ENCODE assay signal across 8 cellular contexts in genomic region chr19:43519436-43520088, GRCh38. TPM values are rescaled to one million over a fixed set of nuclear protein-coding genes. Genes with fewer than 3 reads are reported as not detected.
DNase-seq lines count a peak whose midpoint lies in the region; ATAC-seq, FAIRE-seq and TF ChIP-seq lines count a peak whose summit lies in the region.

No MANE protein-coding gene starts in this region.

- intact Hi-C loops in breast epithelium (cut with DNase I; ENCODE audit: low total_unique reads), result loop anchor here (5.0 kb wide), 1 partner anchor 62 kb away; no protein-coding TSS in a partner anchor

- ATAC-seq in A549, result peak; percentile 87 to 88
- ATAC-seq in HG02678 (IDR thresholded peaks at IDR 0.05; ENCODE audit: unreplicated experiment), result no peak

- no peak for TF ChIP-seq EP300 in A549 (IDR thresholded peaks at IDR 0.05)

- CTCF ChIA-PET in A549 (lab: Yijun Ruan, JAX), result interaction anchor here (0.5 to 12.2 kb wide), 52 partner anchors 12 to 1739 kb away, joined by 3 to 462 read pairs (median 4); partner anchors contain the start of genes LYPD3, PHLDB3 and ZNF575

- DNase-seq in A549 (ENCODE audit: low read depth in 1 of 2, low spot score in 1 of 2) (peak; percentile 81 to 92), GM19240 (ENCODE audit: insufficient read length, low spot score) (peak; percentile 54), NCI-H2196 (lab: John Stamatoyannopoulos, UW; ENCODE audit: unreplicated experiment) (peak; percentile 85), breast epithelium (ENCODE audit: low spot score in 2 of 2) (peak in 1 of 2 donors; percentile 58), islet precursor cell (peak; percentile 94)
- peak; percentile 57 to 71 for DNase-seq in stimulated activated CD4-positive, alpha-beta T cell treated with anti-CD3 and anti-CD28 coated beads, Interleukin-1b, Interleukin-23, amount 100 ng/mL, for 1 hour (ENCODE audit: low read depth in 2 of 2)

- H3K9me3 ChIP-seq in A549 (no peaks in the 10 kb centered on the region), breast epithelium (no peaks in the 10 kb centered on the region)

- peak; percentile 97 to 98 for TF ChIP-seq RAD21 in A549 (conservative IDR thresholded peaks at IDR 0.05 in 1 of 2, IDR thresholded peaks at IDR 0.05 in 1 of 2)

- H3K4me3 ChIP-seq in A549 (no peak overlapping the region), WI38 (ENCODE audit: low read depth, low read length) (no peak overlapping the region), breast epithelium (no peak overlapping the region)

- POLR2A ChIA-PET in A549 (lab: Yijun Ruan, JAX), result interaction anchor here (0.6 to 1.2 kb wide), 5 partner anchors 14 to 1472 kb away, joined by 4 to 15 read pairs (median 8); partner anchors contain the start of genes PHLDB3 and ZNF575

- WGBS in A549 (ENCODE audit: missing lambda C conversion rate), result 45% methylated on average over 10 of the region's 10 CpGs

- no peak for TF ChIP-seq POLR2A in A549 (IDR thresholded peaks at IDR 0.05; ENCODE audit: low read length)
- TF ChIP-seq POLR2A in breast epithelium (IDR thresholded peaks at IDR 0.05), result no peak

- H3K4me2 ChIP-seq in A549, result no peak overlapping the region

- H3K4me1 ChIP-seq in A549, result peaks cover 16% of the 10 kb centered on the region; the same call in 2 of the 3 replicates
- peaks cover 2 to 3% of the 10 kb centered on the region in 2 donors for H3K4me1 ChIP-seq in breast epithelium

- H3K27ac ChIP-seq in A549 (no peak overlapping the region), breast epithelium (no peak overlapping the region)

- H3K36me3 ChIP-seq in breast epithelium, result no peaks in the 10 kb centered on the region

- no peaks in the 10 kb centered on the region for H3K27me3 ChIP-seq in breast epithelium

- peak; percentile 99 for TF ChIP-seq CTCF in A549 (IDR thresholded peaks at IDR 0.05)
- TF ChIP-seq CTCF in WI38 (IDR thresholded peaks at IDR 0.05; ENCODE audit: low read depth, low read length), result peak; percentile 74
- peak; percentile 56 to 93 (median 92) for TF ChIP-seq CTCF in breast epithelium (IDR thresholded peaks at IDR 0.05)

- FAIRE-seq in A549 (lab: Jason Lieb, UNC), result peak; percentile 39

TF ChIP-seq in A549, 52 proteins besides CTCF, POLR2A, EP300 and RAD21:
- TF ChIP-seq, protein P1, sequence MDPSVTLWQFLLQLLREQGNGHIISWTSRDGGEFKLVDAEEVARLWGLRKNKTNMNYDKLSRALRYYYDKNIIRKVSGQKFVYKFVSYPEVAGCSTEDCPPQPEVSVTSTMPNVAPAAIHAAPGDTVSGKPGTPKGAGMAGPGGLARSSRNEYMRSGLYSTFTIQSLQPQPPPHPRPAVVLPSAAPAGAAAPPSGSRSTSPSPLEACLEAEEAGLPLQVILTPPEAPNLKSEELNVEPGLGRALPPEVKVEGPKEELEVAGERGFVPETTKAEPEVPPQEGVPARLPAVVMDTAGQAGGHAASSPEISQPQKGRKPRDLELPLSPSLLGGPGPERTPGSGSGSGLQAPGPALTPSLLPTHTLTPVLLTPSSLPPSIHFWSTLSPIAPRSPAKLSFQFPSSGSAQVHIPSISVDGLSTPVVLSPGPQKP (IDR thresholded peaks at IDR 0.05; ENCODE audit: low read depth, low read length), result no peak
- TF ChIP-seq FOSL2 (IDR thresholded peaks at IDR 0.05) (no peak), FOSL2 (CRISPR knock-in tag; IDR thresholded peaks at IDR 0.05) (0 out of 2 replicates have a peak, but pooled peaks have one; percentile 11), SMC3 (IDR thresholded peaks at IDR 0.05) (peak; percentile 96)

RNA-seq across cellular contexts. Expression of gene ETHE1, which starts 7.4 kb away (rescaled TPM):
- 58.9 and 75.6 TPM in 2 replicates for polyA plus RNA-seq in A549 (2011; rRNA removed)
- 74.2 and 87.8 TPM in 2 replicates for polyA plus RNA-seq in A549 (2012; cell fraction: cytosol; rRNA removed)
- 69.3 and 108 TPM in 2 replicates for polyA plus RNA-seq in A549 (2012; cell fraction: nucleus; rRNA removed)
- 31.2 to 38.6 TPM (median 37.3 TPM) in 3 replicates for polyA plus RNA-seq in A549 (2017; fragmentation: RNase III; extraction: RNeasy Plus Mini Kit Qiagen cat#74134 plus additional on column Dnase treatment)
- polyA minus RNA-seq in A549 (2011; rRNA and poly(A)+ RNA removed), result 49.9 and 56.3 TPM in 2 replicates
- total RNA-seq in breast epithelium, result 10 to 100 TPM; 41.6 to 70.1 (median 59.4) TPM

RNA-seq across cellular contexts. Expression of gene ZNF575, which starts 13.4 kb away (rescaled TPM):
- polyA plus RNA-seq in A549 (2011; rRNA removed) (0.09 and 0.38 TPM in 2 replicates), A549 (2017; fragmentation: RNase III; extraction: RNeasy Plus Mini Kit Qiagen cat#74134 plus additional on column Dnase treatment) (1.4 to 2.2 TPM (median 1.5 TPM) in 3 replicates)
- polyA plus RNA-seq in A549 (2012; cell fraction: cytosol; rRNA removed), result 0.46 and 0.67 TPM in 2 replicates
- 0.65 and 1.1 TPM in 2 replicates for polyA plus RNA-seq in A549 (2012; cell fraction: nucleus; rRNA removed)
- polyA minus RNA-seq in A549 (2011; rRNA and poly(A)+ RNA removed), result 0.39 and 0.74 TPM in 2 replicates
- total RNA-seq in breast epithelium, result under 1 TPM; 0.59 to 0.98 (median 0.64) TPM

RNA-seq across cellular contexts. Expression of gene PHLDB3, which starts 15.0 kb away (rescaled TPM):
- polyA plus RNA-seq in A549 (2011; rRNA removed), result 4.4 and 5.5 TPM in 2 replicates
- 9.8 and 10.9 TPM in 2 replicates for polyA plus RNA-seq in A549 (2012; cell fraction: cytosol; rRNA removed)
- 16.5 and 16.6 TPM in 2 replicates for polyA plus RNA-seq in A549 (2012; cell fraction: nucleus; rRNA removed)
- 10.1 to 12.0 TPM (median 12.0 TPM) in 3 replicates for polyA plus RNA-seq in A549 (2017; fragmentation: RNase III; extraction: RNeasy Plus Mini Kit Qiagen cat#74134 plus additional on column Dnase treatment)
- 2.3 and 3.5 TPM in 2 replicates for polyA minus RNA-seq in A549 (2011; rRNA and poly(A)+ RNA removed)
- total RNA-seq in breast epithelium, result 10 to 100 TPM in 2 of 3 donors, 1 to 10 TPM in 1; 7.5 to 19.5 (median 15.1) TPM

RNA-seq across cellular contexts. Expression of gene LYPD3, which starts 54.2 kb away (rescaled TPM):
- polyA plus RNA-seq in A549 (2011; rRNA removed) (0.43 and 0.78 TPM in 2 replicates), A549 (2017; fragmentation: RNase III; extraction: RNeasy Plus Mini Kit Qiagen cat#74134 plus additional on column Dnase treatment) (0.27 to 0.69 TPM (median 0.33 TPM) in 3 replicates)
- polyA plus RNA-seq in A549 (2012; cell fraction: cytosol; rRNA removed), result 0.89 and 1.3 TPM in 2 replicates
- 1.2 and 1.7 TPM in 2 replicates for polyA plus RNA-seq in A549 (2012; cell fraction: nucleus; rRNA removed)
- 0.25 and 0.39 TPM in 2 replicates for polyA minus RNA-seq in A549 (2011; rRNA and poly(A)+ RNA removed)
- 10 to 100 TPM in 1 of 3 donors, 1 to 10 TPM in 1, not detected in 1; 5.2 to 17.6 TPM for total RNA-seq in breast epithelium

RNA-seq across cellular contexts. Expression of gene XRCC1, which starts 55.8 kb away (rescaled TPM):
- polyA plus RNA-seq in A549 (2011; rRNA removed) (31.9 and 32.0 TPM in 2 replicates), A549 (2017; fragmentation: RNase III; extraction: RNeasy Plus Mini Kit Qiagen cat#74134 plus additional on column Dnase treatment) (55.1 to 62.3 TPM (median 55.2 TPM) in 3 replicates)
- polyA plus RNA-seq in A549 (2012; cell fraction: cytosol; rRNA removed), result 49.4 and 52.2 TPM in 2 replicates
- 47.2 and 52.6 TPM in 2 replicates for polyA plus RNA-seq in A549 (2012; cell fraction: nucleus; rRNA removed)
- 33.6 and 35.3 TPM in 2 replicates for polyA minus RNA-seq in A549 (2011; rRNA and poly(A)+ RNA removed)
- 10 to 100 TPM; 21.0 to 30.6 (median 29.0) TPM for total RNA-seq in breast epithelium
